ENCODE assay signal across 2 cellular contexts in genomic region chr18:36356741-36357140, GRCh38. TPM values are rescaled to one million over a fixed set of nuclear protein-coding genes. Genes with fewer than 3 reads are reported as not detected.
"Had no signal": no experiment of that assay in that cellular context is flagged by ENCODE, and none has a peak within 500 bp of the region (broad histone marks: within the 10 kb centered on the region; RNA-seq: fewer than 3 reads in every experiment).

No MANE protein-coding gene starts in this region.

RNA-seq across cellular contexts. Expression of gene FHOD3, which starts 59.2 kb away (rescaled TPM):
- total RNA-seq: mononuclear cell; naive thymus-derived CD4-positive, alpha-beta T cell had no signal
- polyA plus RNA-seq: naive thymus-derived CD4-positive, alpha-beta T cell had no signal
